17 cellular contexts compared by ENCODE assay signal in genomic region chr16:85836706-85837582, GRCh38. TPM values are rescaled to one million over a fixed set of nuclear protein-coding genes. Genes with fewer than 3 reads are reported as not detected.
DNase-seq lines count a peak whose midpoint lies in the region; ATAC-seq and TF ChIP-seq lines count a peak whose summit lies in the region.
"Had no signal": no experiment of that assay in that cellular context is flagged by ENCODE, and none has a peak within 500 bp of the region (broad histone marks: within the 10 kb centered on the region; RNA-seq: fewer than 3 reads in every experiment).

No MANE protein-coding gene starts in this region.

- H3K9me3 Mint-ChIP-seq in activated T-cell treated with anti-CD3 and anti-CD28 coated beads, Interleukin-2, amount 50 U/mL, for 72 hours: peaks cover 0 to 2% of the 10 kb centered on the region in 2 donors

- peaks cover 48% of the 10 kb centered on the region for H3K27me3 Mint-ChIP-seq in activated T-cell treated with anti-CD3 and anti-CD28 coated beads, Interleukin-2, amount 50 U/mL, for 72 hours (ENCODE audit: low read depth)

- H3K36me3 ChIP-seq in lower lobe of right lung (no peaks in the 10 kb centered on the region), upper lobe of right lung (no peaks in the 10 kb centered on the region), ascending aorta (no peaks in the 10 kb centered on the region)

- H3K4me1 ChIP-seq in lower lobe of right lung (peaks cover 11% of the 10 kb centered on the region), upper lobe of right lung (no peaks in the 10 kb centered on the region), ascending aorta (no peaks in the 10 kb centered on the region)

- ATAC-seq in lower lobe of right lung: peak; percentile 83 to 84
- peak; percentile 78 for ATAC-seq in upper lobe of right lung
- no peak for ATAC-seq in activated T-cell treated with anti-CD3 and anti-CD28 coated beads, Interleukin-2, amount 50 U/mL, for 72 hours (replicated peaks in 1 of 2)
- ATAC-seq: HCT116, PC-3 had no signal

- H3K9me3 ChIP-seq in lower lobe of right lung (no peaks in the 10 kb centered on the region), upper lobe of right lung (no peaks in the 10 kb centered on the region), ascending aorta (no peaks in the 10 kb centered on the region)
- H3K9me3 ChIP-seq: SK-N-SH had no signal

- H3K27ac ChIP-seq in lower lobe of right lung (no peak overlapping the region), upper lobe of right lung (no peak overlapping the region), ascending aorta (no peak overlapping the region)
- H3K27ac ChIP-seq: C4-2B had no signal

- intact Hi-C loops in lower lobe of right lung (cut with DNase I): no loop called here
- intact Hi-C loops in upper lobe of right lung (cut with DNase I): no loop called here
- intact Hi-C loops in ascending aorta (cut with DNase I): no loop called here

- H3K4me3 Mint-ChIP-seq in activated T-cell treated with anti-CD3 and anti-CD28 coated beads, Interleukin-2, amount 50 U/mL, for 72 hours: no peak overlapping the region

- peaks cover 44% of the 10 kb centered on the region for H3K27me3 ChIP-seq in lower lobe of right lung (ENCODE audit: low read depth)
- peaks cover 12% of the 10 kb centered on the region for H3K27me3 ChIP-seq in upper lobe of right lung
- no peaks in the 10 kb centered on the region for H3K27me3 ChIP-seq in ascending aorta

- no peaks in the 10 kb centered on the region for H3K4me1 Mint-ChIP-seq in activated T-cell treated with anti-CD3 and anti-CD28 coated beads, Interleukin-2, amount 50 U/mL, for 72 hours (ENCODE audit: low read depth)

- no peaks in the 10 kb centered on the region for H3K36me3 Mint-ChIP-seq in activated T-cell treated with anti-CD3 and anti-CD28 coated beads, Interleukin-2, amount 50 U/mL, for 72 hours (ENCODE audit: insufficient read depth in 2 of 2)

- H3K27ac Mint-ChIP-seq in activated T-cell treated with anti-CD3 and anti-CD28 coated beads, Interleukin-2, amount 50 U/mL, for 72 hours: no peak overlapping the region

- DNase-seq in SIG-M5 treated with dmso at 0.1 percent for 504 hours (lab: John Stamatoyannopoulos, UW; ENCODE audit: unreplicated experiment) (peak; percentile 32), SIG-M5 (lab: John Stamatoyannopoulos, UW) (no peak), MV-4-11 (lab: John Stamatoyannopoulos, UW) (peak; percentile 57), lower lobe of right lung (peak; percentile 72), upper lobe of right lung (no peak), GM19238 (ENCODE audit: insufficient read length, low spot score) (no peak), ascending aorta (ENCODE audit: low spot score in 2 of 2) (no peak)
- no peak for DNase-seq in activated T-cell treated with anti-CD3 and anti-CD28 coated beads, Interleukin-2, amount 50 U/mL, for 72 hours
- DNase-seq: DMS53, KBM-7, NCI-H1417, NCI-H1930, NCI-H510A treated with DMSO at 0.1 percent for 48 hours, PC-3, SK-N-SH had no signal

- TF ChIP-seq CTCF in lower lobe of right lung (IDR thresholded peaks at IDR 0.05): no peak
- no peak for TF ChIP-seq CTCF in upper lobe of right lung (IDR thresholded peaks at IDR 0.05)
- no peak for TF ChIP-seq CTCF in ascending aorta (IDR thresholded peaks at IDR 0.05)

- H3K4me3 ChIP-seq in lower lobe of right lung (no peak overlapping the region), upper lobe of right lung (no peak overlapping the region), ascending aorta (no peak overlapping the region)

RNA-seq across cellular contexts. Expression of gene COX4I1, which starts 37.4 kb away (rescaled TPM):
- 391 TPM for total RNA-seq in lower lobe of right lung
- total RNA-seq in upper lobe of right lung: 382 TPM
- total RNA-seq in ascending aorta: 148 TPM
- 100 to 1,000 TPM; 627 to 635 TPM for total RNA-seq in activated T-cell treated with anti-CD3 and anti-CD28 coated beads, Interleukin-2, amount 50 U/mL, for 72 hours

RNA-seq across cellular contexts. Expression of gene EMC8, which starts 37.6 kb away (rescaled TPM):
- total RNA-seq in lower lobe of right lung (21.9 TPM), upper lobe of right lung (20.0 TPM), ascending aorta (11.9 TPM)
- total RNA-seq in activated T-cell treated with anti-CD3 and anti-CD28 coated beads, Interleukin-2, amount 50 U/mL, for 72 hours: 10 to 100 TPM; 26.5 to 32.8 TPM

Comparison
In these comparisons a context has a peak if more than half of its experiments do, and no peak if none do; other contexts are left out.
1. DNase-seq: peak in SIG-M5 treated with dmso at 0.1 percent for 504 hours (single experiment), MV-4-11 (single experiment) and lower lobe of right lung (single experiment); none in SIG-M5 (single experiment), upper lobe of right lung (single experiment), GM19238 (single experiment), ascending aorta (0 of 2) and activated T-cell treated with anti-CD3 and anti-CD28 coated beads, Interleukin-2, amount 50 U/mL, for 72 hours (0 of 2).
2. ATAC-seq: peak in lower lobe of right lung (2 of 2) and upper lobe of right lung (single experiment); none in activated T-cell treated with anti-CD3 and anti-CD28 coated beads, Interleukin-2, amount 50 U/mL, for 72 hours (0 of 2).